20 cellular contexts compared by ENCODE assay signal in genomic region chr6:44897286-44897685, GRCh38.
A peak's percentile ranks its signal among the peaks of the same experiment; 100 is the strongest.
DNase-seq lines count a peak whose midpoint lies in the region; FAIRE-seq and TF ChIP-seq lines count a peak whose summit lies in the region.
"Had no signal": no experiment of that assay in that cellular context is flagged by ENCODE, and none has a peak within 500 bp of the region (broad histone marks: within the 10 kb centered on the region; RNA-seq: fewer than 3 reads in every experiment).

No MANE protein-coding gene starts in this region.

- no peaks in the 10 kb centered on the region for H4K20me1 ChIP-seq in hepatocyte (ENCODE audit: insufficient read depth, poor library complexity, severe bottlenecking)

- H3K27ac ChIP-seq in SK-N-MC: peak overlapping the region; percentile 58
- H3K27ac ChIP-seq in hepatocyte: peak overlapping the region; percentile 24
- no peak overlapping the region for H3K27ac ChIP-seq in suprapubic skin
- H3K27ac ChIP-seq: 22Rv1, A549, C4-2B had no signal

- no peaks in the 10 kb centered on the region for H3K9me3 ChIP-seq in SK-N-MC (ENCODE audit: low read depth, low read length)
- no peaks in the 10 kb centered on the region for H3K9me3 ChIP-seq in hepatocyte (ENCODE audit: low read depth)
- H3K9me3 ChIP-seq in suprapubic skin: no peaks in the 10 kb centered on the region
- H3K9me3 ChIP-seq: A549, Caco-2 had no signal

- TF ChIP-seq POLR2A in suprapubic skin (IDR thresholded peaks at IDR 0.05): no peak

- H3K27me3 ChIP-seq in hepatocyte (no peaks in the 10 kb centered on the region), suprapubic skin (no peaks in the 10 kb centered on the region)

- no peak overlapping the region for H3K4me2 ChIP-seq in hepatocyte
- H3K4me2 ChIP-seq: A549, GM23338 had no signal

- H3K36me3 ChIP-seq in SK-N-MC (ENCODE audit: insufficient read depth, low read length) (no peaks in the 10 kb centered on the region), hepatocyte (replicated peaks; ENCODE audit: insufficient read depth, low read depth) (no peaks in the 10 kb centered on the region), suprapubic skin (no peaks in the 10 kb centered on the region)

- no peak overlapping the region for H2AFZ ChIP-seq in hepatocyte
- H2AFZ ChIP-seq: GM23338 had no signal

- H3K9me2 ChIP-seq in hepatocyte (replicated peaks; ENCODE audit: insufficient read depth): no peaks in the 10 kb centered on the region

- DNase-seq in D721Med (ENCODE audit: insufficient read length, low spot score) (no peak), SK-N-MC (ENCODE audit: low read depth, low spot score) (no peak), cardiac fibroblast (ENCODE audit: low read depth in 2 of 2) (peak; percentile 6 to 50), hepatocyte (ENCODE audit: low spot score) (no peak), suprapubic skin (ENCODE audit: low spot score in 2 of 2) (no peak), HPDE6-E6E7 (ENCODE audit: extremely low spot score) (no peak), SKM-1 treated with dmso at 0.1 percent for 144 hours (lab: John Stamatoyannopoulos, UW; ENCODE audit: unreplicated experiment) (no peak)
- DNase-seq in effector CD4-positive, alpha-beta T cell: no peak
- DNase-seq: AML-193; Caco-2; CD4-positive, alpha-beta T cell; DMS153; DMS79; GF-D8; HCEC 1CT had no signal

- no peaks in the 10 kb centered on the region for H3K79me2 ChIP-seq in hepatocyte

- TF ChIP-seq CTCF in D721Med (IDR thresholded peaks at IDR 0.05; ENCODE audit: insufficient read depth, missing control alignments) (no peak), cardiac fibroblast (IDR thresholded peaks at IDR 0.05; ENCODE audit: low read depth, low read length) (no peak), hepatocyte (IDR thresholded peaks at IDR 0.05; ENCODE audit: poor library complexity) (no peak), suprapubic skin (IDR thresholded peaks at IDR 0.05) (no peak)

- no peak for TF ChIP-seq EP300 in suprapubic skin (IDR thresholded peaks at IDR 0.05)

- H3K9ac ChIP-seq in SK-N-MC (ENCODE audit: insufficient read length): no peak overlapping the region

- no peaks in the 10 kb centered on the region for H3K4me1 ChIP-seq in hepatocyte (ENCODE audit: insufficient read depth)
- no peaks in the 10 kb centered on the region for H3K4me1 ChIP-seq in suprapubic skin
- H3K4me1 ChIP-seq: A549, Caco-2 had no signal

- H3K4me3 ChIP-seq in SK-N-MC: no peak overlapping the region
- no peak overlapping the region for H3K4me3 ChIP-seq in cardiac fibroblast (replicated peaks in 1 of 2; ENCODE audit: low read depth in 2 of 2, low read length in 2 of 2)
- H3K4me3 ChIP-seq in hepatocyte: no peak overlapping the region
- H3K4me3 ChIP-seq in suprapubic skin: no peak overlapping the region
- H3K4me3 ChIP-seq: A549, GM23338 had no signal

- FAIRE-seq in D721Med (lab: Jason Lieb, UNC): peak; percentile 29
- FAIRE-seq: A549, H54 had no signal

Comparison
In these comparisons a context has a peak if more than half of its experiments do, and no peak if none do; other contexts are left out.
1. DNase-seq: peak in cardiac fibroblast (2 of 2); none in D721Med (single experiment), SK-N-MC (single experiment), hepatocyte (single experiment), suprapubic skin (0 of 2), HPDE6-E6E7 (single experiment), SKM-1 treated with dmso at 0.1 percent for 144 hours (single experiment) and effector CD4-positive, alpha-beta T cell (single experiment).